In genomic region chr6:7307533-7307932, GRCh38 we compare ENCODE assay signal across 19 cellular contexts.
"Had no signal": no experiment of that assay in that cellular context is flagged by ENCODE, and none has a peak within 500 bp of the region (broad histone marks: within the 10 kb centered on the region; RNA-seq: fewer than 3 reads in every experiment).

No MANE protein-coding gene starts in this region.

- H3K4me3 Mint-ChIP-seq: activated naive CD4-positive, alpha-beta T cell treated with anti-CD3 and anti-CD28 coated beads, Interleukin-2, amount 10 ng/mL, durations not matched to agents 7 days and 5 days; T-cell had no signal

- H3K4me2 ChIP-seq: SK-N-SH had no signal

- H3K27me3 Mint-ChIP-seq: activated naive CD4-positive, alpha-beta T cell treated with anti-CD3 and anti-CD28 coated beads, Interleukin-2, amount 10 ng/mL, durations not matched to agents 7 days and 5 days; T-cell had no signal

- H3K9me3 Mint-ChIP-seq: neural crest cell, T-cell had no signal

- DNase-seq: activated CD4-positive, alpha-beta T cell treated with anti-CD3 and anti-CD28 coated beads, Interleukin-2, amount 50 U/mL, for 4 hours; activated CD4-positive, CD25-positive, alpha-beta regulatory T cell treated with anti-CD3 and anti-CD28 coated beads, Interleukin-2, amount 50 U/mL, for 72 hours; activated CD8-positive, alpha-beta memory T cell treated with anti-CD3 and anti-CD28 coated beads, Interleukin-2, amount 50 U/mL, for 4 hours; activated naive CD4-positive, alpha-beta T cell treated with anti-CD3 and anti-CD28 coated beads, Interleukin-2, amount 10 ng/mL, durations not matched to agents 7 days and 5 days; amniotic stem cell; caudate nucleus; cortex of kidney; effector CD4-positive, alpha-beta T cell; foreskin fibroblast; glutamatergic neuron; left ventricle myocardium superior; mesenchymal stem cell; sigmoid colon; SK-N-SH; spleen; T-cell; T1000; thyroid gland had no signal

- H3K27me3 ChIP-seq: sigmoid colon, spleen, thyroid gland had no signal

- H3K9me2 ChIP-seq: SK-N-SH had no signal

- H3K9ac ChIP-seq: SK-N-SH had no signal

- H3K9me3 ChIP-seq: sigmoid colon, SK-N-SH, spleen, thyroid gland had no signal

- H3K4me3 ChIP-seq: sigmoid colon, spleen, thyroid gland had no signal

- H3K27ac Mint-ChIP-seq: activated naive CD4-positive, alpha-beta T cell treated with anti-CD3 and anti-CD28 coated beads, Interleukin-2, amount 10 ng/mL, durations not matched to agents 7 days and 5 days; T-cell had no signal

- H3K27ac ChIP-seq: sigmoid colon, thyroid gland had no signal

- ATAC-seq: left ventricle myocardium superior, T-cell had no signal
